8 cellular contexts compared by ENCODE assay signal in genomic region chr6:26285143-26286134, GRCh38.
DNase-seq lines count a peak whose midpoint lies in the region; ATAC-seq and TF ChIP-seq lines count a peak whose summit lies in the region.

No MANE protein-coding gene starts in this region.

- no peaks in the 10 kb centered on the region for H3K79me2 ChIP-seq in osteoblast (ENCODE audit: insufficient read depth, low read length)

- POLR2A ChIA-PET in GM10248 (lab: Yijun Ruan, JAX) = interaction anchor here (0.6 to 4.2 kb wide), 25 partner anchors 9 to 862 kb away, joined by 3 to 67 read pairs (median 3); a partner anchor contains a TSS

- TF ChIP-seq CTCF in GM10248 (IDR thresholded peaks at IDR 0.05; ENCODE audit: control extremely low read depth, extremely low read depth, low read depth, missing control alignments) (no peak), glutamatergic neuron (IDR thresholded peaks at IDR 0.05; ENCODE audit: partially characterized antibody, unreplicated experiment) (no peak), osteoblast (IDR thresholded peaks at IDR 0.05; ENCODE audit: extremely low read depth, low read depth, low read length) (no peak), thoracic aorta (IDR thresholded peaks at IDR 0.05) (no peak)

- H3K9me3 Mint-ChIP-seq in activated naive CD8-positive, alpha-beta T cell treated with anti-CD3 and anti-CD28 coated beads for 36 hours = peaks cover 12% of the 10 kb centered on the region
- peaks cover 19% of the 10 kb centered on the region for H3K9me3 Mint-ChIP-seq in glutamatergic neuron (ENCODE audit: unreplicated experiment)

- H3K27ac Mint-ChIP-seq in activated naive CD8-positive, alpha-beta T cell treated with anti-CD3 and anti-CD28 coated beads for 36 hours = peak overlapping the region; percentile 91
- peak overlapping the region; percentile 91 for H3K27ac Mint-ChIP-seq in glutamatergic neuron (ENCODE audit: unreplicated experiment)

- peaks cover 12% of the 10 kb centered on the region for H3K36me3 Mint-ChIP-seq in activated naive CD8-positive, alpha-beta T cell treated with anti-CD3 and anti-CD28 coated beads for 36 hours
- H3K36me3 Mint-ChIP-seq in glutamatergic neuron (ENCODE audit: unreplicated experiment) = peaks cover 6% of the 10 kb centered on the region

- CTCF ChIA-PET in GM10248 (lab: Yijun Ruan, JAX) = interaction anchor here (0.9 to 3.0 kb wide), 7 partner anchors 11 to 103 kb away, joined by 3 to 18 read pairs (median 4); a partner anchor contains a TSS

- H2AFZ ChIP-seq in osteoblast (ENCODE audit: low read length) = peak overlapping the region; percentile 94

- no peaks in the 10 kb centered on the region for H4K20me1 ChIP-seq in osteoblast (ENCODE audit: insufficient read depth, low read length)

- peaks cover 40% of the 10 kb centered on the region for H3K4me1 Mint-ChIP-seq in activated naive CD8-positive, alpha-beta T cell treated with anti-CD3 and anti-CD28 coated beads for 36 hours
- peaks cover 4% of the 10 kb centered on the region for H3K4me1 Mint-ChIP-seq in glutamatergic neuron (ENCODE audit: low read depth, unreplicated experiment)

- H3K4me2 ChIP-seq in osteoblast (ENCODE audit: insufficient read depth, low read length) = peak overlapping the region; percentile 86

- peak; percentile 79 for DNase-seq in GM10248 (ENCODE audit: extremely low spot score)
- peak; percentile 98 for DNase-seq in NCI-H1105 (lab: John Stamatoyannopoulos, UW)
- peak; percentile 91 for DNase-seq in SKM-1 (lab: John Stamatoyannopoulos, UW; ENCODE audit: unreplicated experiment)
- DNase-seq in activated naive CD8-positive, alpha-beta T cell treated with anti-CD3 and anti-CD28 coated beads for 36 hours = peak; percentile 92
- DNase-seq in glutamatergic neuron = peak; percentile 90
- DNase-seq in osteoblast (ENCODE audit: insufficient read length, low spot score, missing footprints) = peak; percentile 78
- DNase-seq in thoracic aorta (ENCODE audit: low spot score) = peak; percentile 94

- H3K27me3 Mint-ChIP-seq in activated naive CD8-positive, alpha-beta T cell treated with anti-CD3 and anti-CD28 coated beads for 36 hours = peaks cover 6% of the 10 kb centered on the region
- H3K27me3 Mint-ChIP-seq in glutamatergic neuron (ENCODE audit: unreplicated experiment) = peaks cover 19% of the 10 kb centered on the region

- H3K27me3 ChIP-seq in osteoblast (ENCODE audit: insufficient read depth, low read length) (no peaks in the 10 kb centered on the region), thoracic aorta (replicated peaks; ENCODE audit: insufficient read depth) (no peaks in the 10 kb centered on the region)

- H3K4me3 ChIP-seq in osteoblast (ENCODE audit: insufficient read depth, low read length) = peak overlapping the region; percentile 85
- H3K4me3 ChIP-seq in thoracic aorta = peak overlapping the region; percentile 83

- peak overlapping the region; percentile 91 for H3K4me3 Mint-ChIP-seq in activated naive CD8-positive, alpha-beta T cell treated with anti-CD3 and anti-CD28 coated beads for 36 hours
- H3K4me3 Mint-ChIP-seq in glutamatergic neuron (ENCODE audit: unreplicated experiment) = peak overlapping the region; percentile 93

- no peaks in the 10 kb centered on the region for H3K9me3 ChIP-seq in osteoblast (ENCODE audit: low read depth, low read length)
- no peaks in the 10 kb centered on the region for H3K9me3 ChIP-seq in thoracic aorta

- H3K27ac ChIP-seq in osteoblast (ENCODE audit: low read depth, low read length) = peak overlapping the region; percentile 97
- H3K27ac ChIP-seq in thoracic aorta = peak overlapping the region; percentile 97 to 99

- no peaks in the 10 kb centered on the region for H3K4me1 ChIP-seq in osteoblast (ENCODE audit: insufficient read depth, low read length)
- peaks cover 3 to 15% of the 10 kb centered on the region in 2 donors for H3K4me1 ChIP-seq in thoracic aorta (ENCODE audit: control insufficient read depth in 1 of 2, low read depth in 2 of 2)

- H3K36me3 ChIP-seq in osteoblast (ENCODE audit: insufficient read depth, low read length) (no peaks in the 10 kb centered on the region), thoracic aorta (no peaks in the 10 kb centered on the region)

- ATAC-seq in HG02623 (IDR thresholded peaks at IDR 0.05; ENCODE audit: unreplicated experiment) = peak; percentile 73
- ATAC-seq in thoracic aorta (ENCODE audit: insufficient number of reproducible peaks, low FRiP score, low read depth) = peak; percentile 95

Comparison
In these comparisons a context has a peak if more than half of its experiments do, and no peak if none do; other contexts are left out.
1. Peak in every context shown above with its lines: DNase-seq, ATAC-seq, H3K4me3 ChIP-seq and H3K27ac ChIP-seq.